In the genomic region with DNA sequence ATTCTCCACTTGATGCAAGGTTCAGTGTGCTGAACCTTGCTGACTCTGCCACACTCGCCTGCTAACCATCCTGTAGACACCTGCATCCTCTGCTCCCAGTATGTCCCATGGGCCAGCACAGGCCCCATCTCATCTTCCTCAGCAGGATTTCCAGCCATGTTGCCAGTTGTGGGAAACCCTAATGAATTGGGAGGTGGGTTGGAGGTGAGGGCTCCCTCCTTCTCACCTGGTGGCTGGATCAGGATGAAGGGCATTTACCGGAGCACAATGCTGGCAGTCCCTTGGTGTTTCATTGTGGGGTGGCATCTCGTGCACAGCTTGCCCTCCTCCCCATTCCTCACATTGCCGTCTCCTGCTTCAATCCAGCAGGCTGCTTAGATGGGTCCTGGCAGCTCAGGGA, we compare ENCODE assay signal across 35 cellular contexts.
"Had no signal": no experiment of that assay in that cellular context is flagged by ENCODE, and none has a peak within 500 bp of the region (broad histone marks: within the 10 kb centered on the region; RNA-seq: fewer than 3 reads in every experiment).

No MANE protein-coding gene starts in this region.

- H3K27ac ChIP-seq: adrenal gland, body of pancreas, brain microvascular endothelial cell, breast epithelium, VCaP had no signal

- H3K36me3 ChIP-seq: adrenal gland, brain microvascular endothelial cell, breast epithelium had no signal

- H3K4me3 Mint-ChIP-seq: activated B cell treated with CpG ODN at 0.5 μM for 24 hours; activated CD4-positive, alpha-beta memory T cell treated with anti-CD3 and anti-CD28 coated beads for 36 hours; activated CD4-positive, alpha-beta T cell treated with anti-CD3 and anti-CD28 coated beads, Interleukin-2, amount 10 ng/mL, durations not matched to agents 24 days and 14 days; activated CD8-positive, alpha-beta memory T cell treated with anti-CD3 and anti-CD28 coated beads, Interleukin-2, amount 10 ng/mL, durations not matched to agents 7 days and 5 days; activated CD8-positive, alpha-beta T cell treated with anti-CD3 and anti-CD28 coated beads for 36 hours; activated naive CD4-positive, alpha-beta T cell treated with anti-CD3 and anti-CD28 coated beads for 36 hours; activated naive CD8-positive, alpha-beta T cell treated with anti-CD3 and anti-CD28 coated beads for 36 hours; activated T-cell treated with anti-CD3 and anti-CD28 coated beads, Interleukin-2, amount 50 U/mL, for 4 hours; activated T-cell treated with anti-CD3 and anti-CD28 coated beads, Interleukin-2, amount 50 U/mL, for 72 hours; activated T-helper 1 cell treated with anti-CD3 and anti-CD28 coated beads, Interleukin-12 subunit alpha, Interleukin-12 subunit beta, Interleukin-2, Interleukin-4 antibody, amounts not matched to agents 30 ng/mL and 10 ng/mL and 1 ng/mL, durations not matched to agents 14 hours and 24 hours and 36 hours; activated T-helper 17 cell treated with anti-CD3 and anti-CD28 coated beads, Interleukin-2, amount 50 U/mL, for 72 hours; T-helper 1 cell treated with Interleukin-12 subunit alpha and Interleukin-12 subunit beta and Interleukin-4 antibody, amounts not matched to agents 30 μg/mL and 1 μg/mL, for 36 hours; T-helper 2 cell treated with Interferon-gamma antibody and Interleukin-4, amounts not matched to agents 5 μg/mL and 100 μg/mL, for 36 hours had no signal

- H3K27ac Mint-ChIP-seq: activated B cell treated with CpG ODN at 0.5 μM for 24 hours; activated CD4-positive, alpha-beta memory T cell treated with anti-CD3 and anti-CD28 coated beads for 36 hours; activated CD4-positive, alpha-beta T cell treated with anti-CD3 and anti-CD28 coated beads, Interleukin-2, amount 10 ng/mL, durations not matched to agents 24 days and 14 days; activated CD8-positive, alpha-beta memory T cell treated with anti-CD3 and anti-CD28 coated beads, Interleukin-2, amount 10 ng/mL, durations not matched to agents 7 days and 5 days; activated CD8-positive, alpha-beta T cell treated with anti-CD3 and anti-CD28 coated beads for 36 hours; activated naive CD4-positive, alpha-beta T cell treated with anti-CD3 and anti-CD28 coated beads for 36 hours; activated naive CD4-positive, alpha-beta T cell treated with anti-CD3 and anti-CD28 coated beads, Interleukin-2, amount 50 U/mL, for 72 hours; activated naive CD8-positive, alpha-beta T cell treated with anti-CD3 and anti-CD28 coated beads for 36 hours; activated T-cell treated with anti-CD3 and anti-CD28 coated beads, Interleukin-2, amount 50 U/mL, for 72 hours; activated T-helper 1 cell treated with anti-CD3 and anti-CD28 coated beads, Interleukin-12 subunit alpha, Interleukin-12 subunit beta, Interleukin-2, Interleukin-4 antibody, amounts not matched to agents 30 ng/mL and 10 ng/mL and 1 ng/mL, durations not matched to agents 14 hours and 24 hours and 36 hours; activated T-helper 17 cell treated with anti-CD3 and anti-CD28 coated beads, Interleukin-2, amount 50 U/mL, for 72 hours; T-helper 1 cell treated with Interleukin-12 subunit alpha and Interleukin-12 subunit beta and Interleukin-4 antibody, amounts not matched to agents 30 μg/mL and 1 μg/mL, for 36 hours; T-helper 2 cell treated with Interferon-gamma antibody and Interleukin-4, amounts not matched to agents 5 μg/mL and 100 μg/mL, for 36 hours had no signal

- H3K27me3 ChIP-seq: adrenal gland, body of pancreas, brain microvascular endothelial cell, breast epithelium had no signal

- H3K4me1 Mint-ChIP-seq: activated B cell treated with CpG ODN at 0.5 μM for 24 hours; activated CD4-positive, alpha-beta T cell treated with anti-CD3 and anti-CD28 coated beads, Interleukin-2, amount 10 ng/mL, durations not matched to agents 24 days and 14 days; activated CD8-positive, alpha-beta memory T cell treated with anti-CD3 and anti-CD28 coated beads, Interleukin-2, amount 10 ng/mL, durations not matched to agents 7 days and 5 days; activated naive CD8-positive, alpha-beta T cell treated with anti-CD3 and anti-CD28 coated beads for 36 hours; activated T-helper 17 cell treated with anti-CD3 and anti-CD28 coated beads, Interleukin-2, amount 50 U/mL, for 72 hours had no signal

- H3K9me3 ChIP-seq: adrenal gland, body of pancreas, breast epithelium had no signal

- H3K4me3 ChIP-seq: adrenal gland, body of pancreas, breast epithelium had no signal

- DNase-seq: activated B cell treated with CpG ODN at 0.5 μM for 24 hours; activated CD4-positive, alpha-beta memory T cell treated with anti-CD3 and anti-CD28 coated beads for 36 hours; activated CD4-positive, alpha-beta T cell treated with anti-CD3 and anti-CD28 coated beads for 4 hours; activated CD4-positive, alpha-beta T cell treated with anti-CD3 and anti-CD28 coated beads, Interleukin-2, amount 10 ng/mL, durations not matched to agents 24 days and 14 days; activated CD4-positive, alpha-beta T cell treated with anti-CD3 and anti-CD28 coated beads, Interleukin-2, amount 50 U/mL, for 1 hour; activated CD4-positive, alpha-beta T cell treated with anti-CD3 and anti-CD28 coated beads, Interleukin-2, amount 50 U/mL, for 4 hours; activated CD4-positive, CD25-positive, alpha-beta regulatory T cell treated with anti-CD3 and anti-CD28 coated beads, Interleukin-2, amount 50 U/mL, for 72 hours; activated CD8-positive, alpha-beta memory T cell treated with anti-CD3 and anti-CD28 coated beads, Interleukin-2, amount 10 ng/mL, durations not matched to agents 7 days and 5 days; activated CD8-positive, alpha-beta T cell treated with anti-CD3 and anti-CD28 coated beads for 36 hours; activated effector memory CD4-positive, alpha-beta T cell treated with anti-CD3 and anti-CD28 coated beads, Interleukin-2, amount 50 U/mL, for 16 hours; activated gamma-delta T cell treated with Interleukin-2 at 50 U/mL for 16 hours; activated naive CD4-positive, alpha-beta T cell; activated naive CD4-positive, alpha-beta T cell treated with anti-CD3 and anti-CD28 coated beads for 36 hours; activated naive CD4-positive, alpha-beta T cell treated with anti-CD3 and anti-CD28 coated beads, Interleukin-2, amount 50 U/mL, for 16 hours; activated naive CD8-positive, alpha-beta T cell treated with anti-CD3 and anti-CD28 coated beads for 36 hours; activated T-cell treated with anti-CD3 and anti-CD28 coated beads for 4 hours; activated T-cell treated with anti-CD3 and anti-CD28 coated beads, Interleukin-2, amount 50 U/mL, for 1 hour; activated T-cell treated with anti-CD3 and anti-CD28 coated beads, Interleukin-2, amount 50 U/mL, for 4 hours; activated T-cell treated with anti-CD3 and anti-CD28 coated beads, Interleukin-2, amount 50 U/mL, for 72 hours; adrenal gland; amniotic stem cell; aorta; body of pancreas; brain microvascular endothelial cell; central memory CD4-positive, alpha-beta T cell; T-helper 1 cell; T-helper 2 cell; T-helper 9 cell had no signal

- H3K4me1 ChIP-seq: adrenal gland had no signal

- H3K9me3 Mint-ChIP-seq: activated B cell treated with CpG ODN at 0.5 μM for 24 hours; activated CD4-positive, alpha-beta memory T cell treated with anti-CD3 and anti-CD28 coated beads for 36 hours; activated CD4-positive, alpha-beta T cell treated with anti-CD3 and anti-CD28 coated beads, Interleukin-2, amount 10 ng/mL, durations not matched to agents 24 days and 14 days; activated naive CD4-positive, alpha-beta T cell treated with anti-CD3 and anti-CD28 coated beads for 36 hours; activated naive CD4-positive, alpha-beta T cell treated with anti-CD3 and anti-CD28 coated beads, Interleukin-2, amount 50 U/mL, for 72 hours; activated T-cell treated with anti-CD3 and anti-CD28 coated beads, Interleukin-2, amount 50 U/mL, for 4 hours; activated T-cell treated with anti-CD3 and anti-CD28 coated beads, Interleukin-2, amount 50 U/mL, for 72 hours; activated T-helper 1 cell treated with anti-CD3 and anti-CD28 coated beads, Interleukin-12 subunit alpha, Interleukin-12 subunit beta, Interleukin-2, Interleukin-4 antibody, amounts not matched to agents 30 ng/mL and 10 ng/mL and 1 ng/mL, durations not matched to agents 14 hours and 24 hours and 36 hours; activated T-helper 17 cell treated with anti-CD3 and anti-CD28 coated beads, Interleukin-2, amount 50 U/mL, for 72 hours; T-helper 1 cell treated with Interleukin-12 subunit alpha and Interleukin-12 subunit beta and Interleukin-4 antibody, amounts not matched to agents 30 μg/mL and 1 μg/mL, for 36 hours; T-helper 2 cell treated with Interferon-gamma antibody and Interleukin-4, amounts not matched to agents 5 μg/mL and 100 μg/mL, for 36 hours had no signal

- H3K36me3 Mint-ChIP-seq: activated CD4-positive, alpha-beta memory T cell treated with anti-CD3 and anti-CD28 coated beads for 36 hours; activated CD8-positive, alpha-beta memory T cell treated with anti-CD3 and anti-CD28 coated beads, Interleukin-2, amount 10 ng/mL, durations not matched to agents 7 days and 5 days; activated naive CD4-positive, alpha-beta T cell treated with anti-CD3 and anti-CD28 coated beads, Interleukin-2, amount 50 U/mL, for 72 hours; activated naive CD8-positive, alpha-beta T cell treated with anti-CD3 and anti-CD28 coated beads for 36 hours had no signal
